Comparison of ENCODE assay signal across 14 cellular contexts in genomic region chr14:41299924-41300323, GRCh38.
"Had no signal": no experiment of that assay in that cellular context is flagged by ENCODE, and none has a peak within 500 bp of the region (broad histone marks: within the 10 kb centered on the region; RNA-seq: fewer than 3 reads in every experiment).

No MANE protein-coding gene starts in this region.

- H2AFZ ChIP-seq: parathyroid adenoma had no signal

- H3K79me2 ChIP-seq: parathyroid adenoma had no signal

- H3K27ac ChIP-seq: gastrocnemius medialis, neutrophil, parathyroid adenoma had no signal

- H3K4me1 ChIP-seq: gastrocnemius medialis, parathyroid adenoma had no signal

- ATAC-seq: effector memory CD8-positive, alpha-beta T cell; gastrocnemius medialis; left lobe of liver had no signal

- H3K4me3 ChIP-seq: gastrocnemius medialis had no signal

- H3K27me3 ChIP-seq: gastrocnemius medialis, neutrophil had no signal

- H3K9ac ChIP-seq: parathyroid adenoma had no signal

- DNase-seq: activated CD4-positive, alpha-beta T cell treated with anti-CD3 and anti-CD28 coated beads for 1 hour; activated CD4-positive, alpha-beta T cell treated with anti-CD3 and anti-CD28 coated beads, Interleukin-2, amount 50 U/mL, for 4 hours; activated effector memory CD4-positive, alpha-beta T cell treated with Interleukin-2 at 50 U/mL for 16 hours; activated naive CD4-positive, alpha-beta T cell treated with anti-CD3 and anti-CD28 coated beads, Interleukin-2, amount 50 U/mL, for 16 hours; dermis blood vessel endothelial cell; effector memory CD8-positive, alpha-beta T cell; gastrocnemius medialis; naive B cell; stimulated activated CD4-positive, alpha-beta T cell treated with anti-CD3 and anti-CD28 coated beads, Interleukin-12 subunit alpha, Interleukin-12 subunit beta, amount 100 ng/mL, for 4 hours; stimulated activated CD4-positive, alpha-beta T cell treated with anti-CD3 and anti-CD28 coated beads, Interleukin-2, amount 100 ng/mL, for 24 hours; T-helper 9 cell had no signal

- H3K36me3 ChIP-seq: gastrocnemius medialis, neutrophil had no signal

- H3K9me3 ChIP-seq: gastrocnemius medialis, neutrophil had no signal
